In the genomic region with DNA sequence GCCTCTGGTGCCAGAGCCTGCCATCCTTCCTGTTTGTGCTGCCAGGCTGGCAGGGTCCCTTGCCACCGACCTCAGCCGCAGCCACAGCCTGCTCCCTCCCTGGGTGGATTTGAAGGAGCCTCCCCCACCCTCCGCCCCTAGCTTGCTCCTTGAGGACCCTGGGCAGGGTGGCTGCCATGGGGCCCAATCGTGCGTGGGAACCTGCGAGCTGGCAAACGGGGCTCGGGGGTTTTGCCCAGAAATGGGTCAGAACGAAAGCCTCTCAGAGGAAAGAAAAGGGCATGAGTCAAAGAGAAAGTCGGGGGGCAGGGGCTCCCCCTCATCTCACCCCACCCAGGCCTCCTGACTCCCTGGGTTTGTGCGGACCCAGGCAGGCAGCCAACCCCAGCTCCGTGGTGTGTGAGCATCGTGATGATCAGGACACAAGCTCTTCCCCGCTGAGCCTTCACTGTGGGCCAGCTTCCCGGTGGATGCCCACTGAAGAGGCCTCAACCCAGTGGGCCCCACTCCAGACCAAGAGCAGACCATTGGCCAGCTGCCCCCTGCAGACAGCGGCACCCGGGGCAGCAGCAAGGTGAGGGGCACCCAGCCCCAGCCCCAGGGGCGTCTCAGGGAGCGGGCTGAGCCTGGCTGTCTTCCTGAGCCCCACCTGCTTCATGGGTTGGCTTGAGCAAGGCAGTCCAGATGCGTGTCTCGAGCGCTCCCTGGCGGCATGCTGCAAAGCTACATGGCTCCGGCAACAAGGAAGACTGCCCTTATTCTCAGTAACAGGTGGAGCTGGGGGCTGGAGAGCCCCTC, we compare ENCODE assay signal across 1 cellular context.
TF ChIP-seq lines count a peak whose summit lies in the region.

No MANE protein-coding gene starts in this region.

TF ChIP-seq in K562, 482 proteins besides CTCF, POLR2A, EP300 and RAD21 (continued from another document):
- TF ChIP-seq PBX2 (CRISPR knock-in tag; IDR thresholded peaks at IDR 0.05; ENCODE audit: low read depth) (no peak), PBX2 (tag; conservative IDR thresholded peaks at IDR 0.05; ENCODE audit: low read depth) (no peak), VEZF1 (CRISPR knock-in tag; IDR thresholded peaks at IDR 0.05) (peak; percentile 57), SRSF7 (optimal IDR thresholded peaks at IDR 0.05; ENCODE audit: low read depth, low read length) (no peak), RFX1 (IDR thresholded peaks at IDR 0.05) (no peak), KAT7 (CRISPR knock-in tag; IDR thresholded peaks at IDR 0.05; ENCODE audit: borderline replicate concordance) (no peak), ARID2 (IDR thresholded peaks at IDR 0.05) (peak; percentile 88), E2F4 (CRISPR knock-in tag; IDR thresholded peaks at IDR 0.05; ENCODE audit: low read depth) (no peak), ILF3 (IDR thresholded peaks at IDR 0.05; ENCODE audit: borderline replicate concordance) (no peak), SP1 (CRISPR knock-in tag; IDR thresholded peaks at IDR 0.05) (peak; percentile 36; the same call in 1 of the 2 replicates), CTBP1 (IDR thresholded peaks at IDR 0.05; ENCODE audit: borderline replicate concordance) (peak; percentile 67), STAG1 (CRISPR knock-in tag; IDR thresholded peaks at IDR 0.05; ENCODE audit: borderline replicate concordance) (peak; percentile 94; the same call in 1 of the 2 replicates), TGIF2 (CRISPR knock-in tag; IDR thresholded peaks at IDR 0.05) (no peak), ZNF445 (CRISPR knock-in tag; IDR thresholded peaks at IDR 0.05; ENCODE audit: low read depth) (no peak), GATAD2B (IDR thresholded peaks at IDR 0.05; ENCODE audit: borderline replicate concordance) (no peak), CC2D1A (IDR thresholded peaks at IDR 0.05) (peak; percentile 79), XRCC5 (IDR thresholded peaks at IDR 0.05; ENCODE audit: low read depth, low read length) (peak; percentile 82; the same call in 1 of the 2 replicates), RB1 (IDR thresholded peaks at IDR 0.05; ENCODE audit: low read depth) (peak; percentile 60; the same call in 1 of the 2 replicates), ATF7 (IDR thresholded peaks at IDR 0.05) (0 out of 2 replicates have a peak, but pooled peaks have one; percentile 50), YY1 (IDR thresholded peaks at IDR 0.05; ENCODE audit: borderline replicate concordance in 1 of 3, control insufficient read depth in 1 of 3, extremely low read depth in 1 of 3, insufficient read depth in 3 of 3, insufficient read length in 1 of 3, insufficient replicate concordance in 2 of 3, low read depth in 1 of 3, low read length in 2 of 3) (peak in 1 of 3 experiments; percentile 17), RERE (CRISPR knock-in tag; IDR thresholded peaks at IDR 0.05; ENCODE audit: borderline replicate concordance) (no peak), MTA3 (IDR thresholded peaks at IDR 0.05; ENCODE audit: borderline replicate concordance) (peak; percentile 66; the same call in 1 of the 2 replicates), NRF1 (conservative IDR thresholded peaks at IDR 0.05 in 1 of 2, IDR thresholded peaks at IDR 0.05 in 1 of 2) (no peak), CAMTA2 (CRISPR knock-in tag; conservative IDR thresholded peaks at IDR 0.05) (no peak), SAFB (IDR thresholded peaks at IDR 0.05; ENCODE audit: borderline replicate concordance, low read depth, low read length) (no peak), HEY1 (CRISPR knock-in tag; IDR thresholded peaks at IDR 0.05; ENCODE audit: borderline replicate concordance) (no peak), ZNF766 (CRISPR knock-in tag; conservative IDR thresholded peaks at IDR 0.05) (no peak), RBM15 (IDR thresholded peaks at IDR 0.05; ENCODE audit: insufficient read depth, low read length) (no peak), SREBF1 (IDR thresholded peaks at IDR 0.05; ENCODE audit: borderline replicate concordance, low read depth, low read length) (0 out of 2 replicates have a peak, but pooled peaks have one; percentile 34), EGR1 (conservative IDR thresholded peaks at IDR 0.05) (no peak), SNIP1 (IDR thresholded peaks at IDR 0.05; ENCODE audit: low read depth) (no peak), MEF2A (IDR thresholded peaks at IDR 0.05; ENCODE audit: control insufficient read depth, low read depth, low read length) (no peak)
- TF ChIP-seq, protein P1, sequence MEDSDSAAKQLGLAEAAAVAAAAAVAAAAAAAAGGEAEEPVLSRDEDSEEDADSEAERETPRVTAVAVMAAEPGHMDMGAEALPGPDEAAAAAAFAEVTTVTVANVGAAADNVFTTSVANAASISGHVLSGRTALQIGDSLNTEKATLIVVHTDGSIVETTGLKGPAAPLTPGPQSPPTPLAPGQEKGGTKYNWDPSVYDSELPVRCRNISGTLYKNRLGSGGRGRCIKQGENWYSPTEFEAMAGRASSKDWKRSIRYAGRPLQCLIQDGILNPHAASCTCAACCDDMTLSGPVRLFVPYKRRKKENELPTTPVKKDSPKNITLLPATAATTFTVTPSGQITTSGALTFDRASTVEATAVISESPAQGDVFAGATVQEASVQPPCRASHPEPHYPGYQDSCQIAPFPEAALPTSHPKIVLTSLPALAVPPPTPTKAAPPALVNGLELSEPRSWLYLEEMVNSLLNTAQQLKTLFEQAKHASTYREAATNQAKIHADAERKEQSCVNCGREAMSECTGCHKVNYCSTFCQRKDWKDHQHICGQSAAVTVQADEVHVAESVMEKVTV (CRISPR knock-in tag; IDR thresholded peaks at IDR 0.05): peak; percentile 82
- TF ChIP-seq, protein P2, sequence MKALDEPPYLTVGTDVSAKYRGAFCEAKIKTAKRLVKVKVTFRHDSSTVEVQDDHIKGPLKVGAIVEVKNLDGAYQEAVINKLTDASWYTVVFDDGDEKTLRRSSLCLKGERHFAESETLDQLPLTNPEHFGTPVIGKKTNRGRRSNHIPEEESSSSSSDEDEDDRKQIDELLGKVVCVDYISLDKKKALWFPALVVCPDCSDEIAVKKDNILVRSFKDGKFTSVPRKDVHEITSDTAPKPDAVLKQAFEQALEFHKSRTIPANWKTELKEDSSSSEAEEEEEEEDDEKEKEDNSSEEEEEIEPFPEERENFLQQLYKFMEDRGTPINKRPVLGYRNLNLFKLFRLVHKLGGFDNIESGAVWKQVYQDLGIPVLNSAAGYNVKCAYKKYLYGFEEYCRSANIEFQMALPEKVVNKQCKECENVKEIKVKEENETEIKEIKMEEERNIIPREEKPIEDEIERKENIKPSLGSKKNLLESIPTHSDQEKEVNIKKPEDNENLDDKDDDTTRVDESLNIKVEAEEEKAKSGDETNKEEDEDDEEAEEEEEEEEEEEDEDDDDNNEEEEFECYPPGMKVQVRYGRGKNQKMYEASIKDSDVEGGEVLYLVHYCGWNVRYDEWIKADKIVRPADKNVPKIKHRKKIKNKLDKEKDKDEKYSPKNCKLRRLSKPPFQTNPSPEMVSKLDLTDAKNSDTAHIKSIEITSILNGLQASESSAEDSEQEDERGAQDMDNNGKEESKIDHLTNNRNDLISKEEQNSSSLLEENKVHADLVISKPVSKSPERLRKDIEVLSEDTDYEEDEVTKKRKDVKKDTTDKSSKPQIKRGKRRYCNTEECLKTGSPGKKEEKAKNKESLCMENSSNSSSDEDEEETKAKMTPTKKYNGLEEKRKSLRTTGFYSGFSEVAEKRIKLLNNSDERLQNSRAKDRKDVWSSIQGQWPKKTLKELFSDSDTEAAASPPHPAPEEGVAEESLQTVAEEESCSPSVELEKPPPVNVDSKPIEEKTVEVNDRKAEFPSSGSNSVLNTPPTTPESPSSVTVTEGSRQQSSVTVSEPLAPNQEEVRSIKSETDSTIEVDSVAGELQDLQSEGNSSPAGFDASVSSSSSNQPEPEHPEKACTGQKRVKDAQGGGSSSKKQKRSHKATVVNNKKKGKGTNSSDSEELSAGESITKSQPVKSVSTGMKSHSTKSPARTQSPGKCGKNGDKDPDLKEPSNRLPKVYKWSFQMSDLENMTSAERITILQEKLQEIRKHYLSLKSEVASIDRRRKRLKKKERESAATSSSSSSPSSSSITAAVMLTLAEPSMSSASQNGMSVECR (CRISPR knock-in tag; IDR thresholded peaks at IDR 0.05): no peak
